8 cellular contexts compared by ENCODE assay signal in the genomic region with DNA sequence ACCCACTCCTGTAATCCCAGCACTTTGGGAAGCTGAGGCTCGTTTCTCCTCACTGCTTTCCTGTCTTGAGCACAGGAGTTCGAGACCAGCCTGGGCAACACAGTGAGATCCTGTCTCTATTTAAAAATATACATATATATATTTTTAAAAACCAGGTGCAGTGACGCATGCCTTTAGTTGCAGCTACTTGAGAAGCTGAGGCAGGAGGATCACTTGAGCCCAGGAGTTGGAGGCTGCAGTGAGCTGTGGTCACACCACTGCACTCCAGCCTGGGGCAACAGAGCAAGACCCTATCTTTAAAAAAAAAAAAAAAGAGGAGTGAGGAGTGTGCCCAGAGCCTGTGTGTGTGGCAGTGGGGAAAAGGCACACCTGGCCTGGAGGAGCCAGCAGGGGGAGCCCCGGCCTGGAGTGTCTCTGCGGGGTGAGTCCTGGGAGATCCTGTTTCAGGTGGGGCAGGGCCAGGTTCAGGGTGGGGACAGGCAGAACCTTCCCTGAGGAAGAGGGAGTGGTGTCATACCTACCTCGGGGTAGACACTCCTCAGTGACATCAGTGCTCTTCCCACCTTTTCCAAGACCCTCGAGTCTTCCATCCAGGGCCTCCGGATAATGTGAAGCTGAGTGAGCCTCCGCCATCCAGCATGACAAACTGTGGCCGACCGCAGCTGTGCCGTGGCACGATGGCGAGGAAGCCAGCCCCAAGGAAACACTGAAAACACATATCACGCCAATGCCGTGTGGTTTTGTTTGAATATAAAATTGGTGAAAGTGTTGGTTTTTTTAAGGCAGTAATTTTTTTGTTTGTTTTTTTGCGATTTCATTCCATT. TPM values are rescaled to one million over a fixed set of nuclear protein-coding genes. Genes with fewer than 3 reads are reported as not detected.
DNase-seq lines count a peak whose midpoint lies in the region; ATAC-seq and TF ChIP-seq lines count a peak whose summit lies in the region.

No MANE protein-coding gene starts in this region.

- no peak overlapping the region for H3K27ac Mint-ChIP-seq in activated CD4-positive, alpha-beta memory T cell treated with anti-CD3 and anti-CD28 coated beads, Interleukin-2, amount 10 ng/mL, durations not matched to agents 7 days and 5 days
- peak overlapping the region; percentile 34 for H3K27ac Mint-ChIP-seq in osteocyte (ENCODE audit: unreplicated experiment)

- TF ChIP-seq CTCF in epithelial cell of esophagus (IDR thresholded peaks at IDR 0.05; ENCODE audit: insufficient read depth, low read depth, low read length, missing control alignments) (peak; percentile 83), osteocyte (IDR thresholded peaks at IDR 0.05) (peak; percentile 52)

- peaks cover 57% of the 10 kb centered on the region for H3K36me3 Mint-ChIP-seq in activated CD4-positive, alpha-beta memory T cell treated with anti-CD3 and anti-CD28 coated beads, Interleukin-2, amount 10 ng/mL, durations not matched to agents 7 days and 5 days (ENCODE audit: low read depth)
- H3K36me3 Mint-ChIP-seq in osteocyte (ENCODE audit: unreplicated experiment) = peaks cover 42% of the 10 kb centered on the region

- POLR2A ChIA-PET in activated CD4-positive, alpha-beta memory T cell treated with anti-CD3 and anti-CD28 coated beads, Interleukin-2, amount 10 ng/mL, durations not matched to agents 7 days and 5 days (lab: Charles Lee) = interaction anchor here (2.2 kb wide), 1 partner anchor 73 kb away, joined by 5 read pairs; the partner anchor contains the start of genes CPSF4 and PTCD1

- H3K4me1 Mint-ChIP-seq in activated CD4-positive, alpha-beta memory T cell treated with anti-CD3 and anti-CD28 coated beads, Interleukin-2, amount 10 ng/mL, durations not matched to agents 7 days and 5 days = peaks cover 19% of the 10 kb centered on the region
- H3K4me1 Mint-ChIP-seq in osteocyte (ENCODE audit: unreplicated experiment) = no peaks in the 10 kb centered on the region

- CTCF ChIA-PET in activated CD4-positive, alpha-beta memory T cell treated with anti-CD3 and anti-CD28 coated beads, Interleukin-2, amount 10 ng/mL, durations not matched to agents 7 days and 5 days (lab: Charles Lee) = interaction anchor here (0.6 to 1.7 kb wide), 9 partner anchors 10 to 52 kb away, joined by 3 to 9 read pairs (median 3); partner anchors contain the start of genes BUD31 and PDAP1

- no peak overlapping the region for H3K4me3 ChIP-seq in epithelial cell of esophagus (ENCODE audit: low read length)

- DNase-seq in CD1c-positive myeloid dendritic cell (ENCODE audit: extremely low spot score) (peak; percentile 56), HT-29 (ENCODE audit: low spot score) (peak; percentile 72), epithelial cell of esophagus (ENCODE audit: low read depth) (peak; percentile 76), osteocyte (ENCODE audit: extremely low spot score, unreplicated experiment) (no peak), NCI-H1092 (lab: John Stamatoyannopoulos, UW) (no peak), SIG-M5 treated with dmso at 0.1 percent for 504 hours (lab: John Stamatoyannopoulos, UW; ENCODE audit: unreplicated experiment) (no peak)
- peak; percentile 66 for DNase-seq in activated CD4-positive, alpha-beta memory T cell treated with anti-CD3 and anti-CD28 coated beads, Interleukin-2, amount 10 ng/mL, durations not matched to agents 7 days and 5 days

- no peaks in the 10 kb centered on the region for H3K9me3 Mint-ChIP-seq in activated CD4-positive, alpha-beta memory T cell treated with anti-CD3 and anti-CD28 coated beads, Interleukin-2, amount 10 ng/mL, durations not matched to agents 7 days and 5 days
- H3K9me3 Mint-ChIP-seq in osteocyte (ENCODE audit: unreplicated experiment) = no peaks in the 10 kb centered on the region

- H3K4me3 Mint-ChIP-seq in activated CD4-positive, alpha-beta memory T cell treated with anti-CD3 and anti-CD28 coated beads, Interleukin-2, amount 10 ng/mL, durations not matched to agents 7 days and 5 days = no peak overlapping the region
- H3K4me3 Mint-ChIP-seq in osteocyte (ENCODE audit: unreplicated experiment) = no peak overlapping the region

- no peaks in the 10 kb centered on the region for H3K27me3 Mint-ChIP-seq in activated CD4-positive, alpha-beta memory T cell treated with anti-CD3 and anti-CD28 coated beads, Interleukin-2, amount 10 ng/mL, durations not matched to agents 7 days and 5 days
- no peaks in the 10 kb centered on the region for H3K27me3 Mint-ChIP-seq in osteocyte (ENCODE audit: unreplicated experiment)

- ATAC-seq in GM18873 (IDR thresholded peaks at IDR 0.05; ENCODE audit: low FRiP score, unreplicated experiment) = no peak

RNA-seq across cellular contexts. Expression of gene ARPC1B, which starts 9.0 kb away (rescaled TPM):
- 987 and 1,117 TPM in 2 replicates for total RNA-seq in HT-29 (2014; rRNA removed; shearing (Covaris generic))
- 100 to 1,000 TPM; 396 to 397 TPM for total RNA-seq in activated CD4-positive, alpha-beta memory T cell treated with anti-CD3 and anti-CD28 coated beads, Interleukin-2, amount 10 ng/mL, durations not matched to agents 7 days and 5 days
- 76.1 and 84.9 TPM in 2 replicates for total RNA-seq in osteocyte

RNA-seq across cellular contexts. Expression of gene ARPC1A, which starts 39.8 kb away (rescaled TPM):
- total RNA-seq in HT-29 (2014; rRNA removed; shearing (Covaris generic)) = 120 and 151 TPM in 2 replicates
- 10 to 100 TPM; 63.8 to 68.9 TPM for total RNA-seq in activated CD4-positive, alpha-beta memory T cell treated with anti-CD3 and anti-CD28 coated beads, Interleukin-2, amount 10 ng/mL, durations not matched to agents 7 days and 5 days
- total RNA-seq in osteocyte = 103 and 105 TPM in 2 replicates

RNA-seq across cellular contexts. Expression of gene PDAP1, which starts 42.9 kb away (rescaled TPM):
- total RNA-seq in HT-29 (2014; rRNA removed; shearing (Covaris generic)) = 51.2 and 57.8 TPM in 2 replicates
- 100 to 1,000 TPM in 1 of 2 experiments, 10 to 100 TPM in 1; 93.8 to 103 TPM for total RNA-seq in activated CD4-positive, alpha-beta memory T cell treated with anti-CD3 and anti-CD28 coated beads, Interleukin-2, amount 10 ng/mL, durations not matched to agents 7 days and 5 days
- 107 and 116 TPM in 2 replicates for total RNA-seq in osteocyte

RNA-seq across cellular contexts. Expression of gene BUD31, which starts 43.2 kb away (rescaled TPM):
- 120 and 130 TPM in 2 replicates for total RNA-seq in HT-29 (2014; rRNA removed; shearing (Covaris generic))
- total RNA-seq in activated CD4-positive, alpha-beta memory T cell treated with anti-CD3 and anti-CD28 coated beads, Interleukin-2, amount 10 ng/mL, durations not matched to agents 7 days and 5 days = 100 to 1,000 TPM; 104 to 106 TPM
- 112 and 131 TPM in 2 replicates for total RNA-seq in osteocyte

Comparison
In these comparisons a context has a peak if more than half of its experiments do, and no peak if none do; other contexts are left out.
1. DNase-seq: peak in CD1c-positive myeloid dendritic cell (single experiment), HT-29 (single experiment), activated CD4-positive, alpha-beta memory T cell treated with anti-CD3 and anti-CD28 coated beads, Interleukin-2, amount 10 ng/mL, durations not matched to agents 7 days and 5 days (single experiment) and epithelial cell of esophagus (single experiment); none in osteocyte (single experiment), NCI-H1092 (single experiment) and SIG-M5 treated with dmso at 0.1 percent for 504 hours (single experiment).